17 cellular contexts compared by ENCODE assay signal in genomic region chr20:19690462-19690861, GRCh38.
DNase-seq lines count a peak whose midpoint lies in the region; ATAC-seq, FAIRE-seq and TF ChIP-seq lines count a peak whose summit lies in the region.
"Had no signal": no experiment of that assay in that cellular context is flagged by ENCODE, and none has a peak within 500 bp of the region (broad histone marks: within the 10 kb centered on the region; RNA-seq: fewer than 3 reads in every experiment).

No MANE protein-coding gene starts in this region.

- no peak overlapping the region for H2BK120ac ChIP-seq in H1 (replicated peaks; ENCODE audit: low read depth, low read length)
- H2BK120ac ChIP-seq in trophoblast cell (ENCODE audit: insufficient read depth, low read length, poor library complexity), result no peak overlapping the region

- H3K27ac ChIP-seq in HepG2 (ENCODE audit: extremely low read length, insufficient read depth, low read length) (no peak overlapping the region), right lobe of liver (no peak overlapping the region), H1 (ENCODE audit: low read depth, low read length) (no peak overlapping the region), trophoblast cell (ENCODE audit: low read depth, low read length) (no peak overlapping the region), caudate nucleus (ENCODE audit: low read depth, low read length) (no peak overlapping the region)

- H3K9ac ChIP-seq in HepG2 (ENCODE audit: insufficient read depth, low read depth, low read length), result no peak overlapping the region
- no peak overlapping the region for H3K9ac ChIP-seq in H1 (replicated peaks in 1 of 4; ENCODE audit: extremely low read depth in 1 of 4, low read depth in 3 of 4, low read length in 3 of 4)
- no peak overlapping the region for H3K9ac ChIP-seq in trophoblast cell (ENCODE audit: low read length)

- H2BK12ac ChIP-seq in H1 (ENCODE audit: low read depth, low read length), result no peak overlapping the region
- H2BK12ac ChIP-seq in trophoblast cell (ENCODE audit: low read length), result peak overlapping the region; percentile 44

- TF ChIP-seq EP300 in HepG2 (IDR thresholded peaks at IDR 0.05; ENCODE audit: low read depth in 2 of 2, low read length in 2 of 2), result no peak
- no peak for TF ChIP-seq EP300 in HepG2 (CRISPR knock-in tag; IDR thresholded peaks at IDR 0.05; ENCODE audit: borderline replicate concordance)
- no peak for TF ChIP-seq EP300 in H1 (IDR thresholded peaks at IDR 0.05; ENCODE audit: borderline replicate concordance in 1 of 2, low read depth in 2 of 2, low read length in 2 of 2)

- H2BK5ac ChIP-seq in H1 (ENCODE audit: low read depth, low read length) (no peak overlapping the region), trophoblast cell (ENCODE audit: low read depth, low read length, poor library complexity) (no peak overlapping the region)

- intact Hi-C loops in HepG2 (cut with micrococcal nuclease; ENCODE audit: unreplicated experiment), result no loop called here
- intact Hi-C loops in right lobe of liver (cut with DNase I), result loop anchor here in 1 of 2 donors (10.0 kb wide), 2 partner anchors 94 to 304 kb away; no protein-coding TSS in a partner anchor

- H3K9me3 ChIP-seq in HepG2 (ENCODE audit: low read length), result 0 out of 2 replicates have a peak, but pooled peaks cover 4% of the 10 kb centered on the region
- H3K9me3 ChIP-seq in right lobe of liver, result no peaks in the 10 kb centered on the region
- H3K9me3 ChIP-seq in H1 (ENCODE audit: insufficient read depth in 2 of 2, low read depth in 1 of 2, low read length in 1 of 2), result peaks cover 0 to 9% of the 10 kb centered on the region in 2 experiments; a peak in 2 of 4 replicates
- H3K9me3 ChIP-seq in trophoblast cell (ENCODE audit: insufficient read depth, low read depth, low read length), result peaks cover 8% of the 10 kb centered on the region
- H3K9me3 ChIP-seq: Peyer's patch had no signal

- H2BK20ac ChIP-seq in H1 (ENCODE audit: low read length), result no peak overlapping the region

- H4K20me1 ChIP-seq in HepG2 (ENCODE audit: insufficient read depth, low read length), result no peaks in the 10 kb centered on the region
- H4K20me1 ChIP-seq in H1 (replicated peaks in 1 of 2; ENCODE audit: control insufficient read depth in 1 of 2, insufficient read depth in 2 of 2, low read length in 2 of 2), result no peaks in the 10 kb centered on the region

- H3K23me2 ChIP-seq in H1 (ENCODE audit: low read depth, low read length), result no peaks in the 10 kb centered on the region

- no peak for TF ChIP-seq CTCF in HepG2 (CRISPR knock-in tag; IDR thresholded peaks at IDR 0.05)
- TF ChIP-seq CTCF in right lobe of liver (IDR thresholded peaks at IDR 0.05), result no peak
- no peak for TF ChIP-seq CTCF in H1 (IDR thresholded peaks at IDR 0.05; ENCODE audit: control extremely low read depth in 1 of 3, insufficient read depth in 1 of 3, low read depth in 1 of 3, low read length in 3 of 3)

- no peak overlapping the region for H4K12ac ChIP-seq in trophoblast cell (ENCODE audit: low read depth, low read length)

- H3K4ac ChIP-seq in H1 (replicated peaks; ENCODE audit: insufficient read length, low read depth, low read length) (no peak overlapping the region), trophoblast cell (ENCODE audit: low read depth, low read length) (no peak overlapping the region)

- H3K18ac ChIP-seq in H1 (ENCODE audit: extremely low read depth, low read length) (no peak overlapping the region), trophoblast cell (ENCODE audit: low read length) (no peak overlapping the region)

- no peak for FAIRE-seq in HepG2 (lab: Jason Lieb, UNC)
- FAIRE-seq in H1 (lab: Jason Lieb, UNC), result no peak
- FAIRE-seq: A204.1, HTR-8/SVneo had no signal

- H3K4me2 ChIP-seq in HepG2 (ENCODE audit: low read depth, low read length) (no peak overlapping the region), H1 (ENCODE audit: insufficient read depth in 1 of 2, low read depth in 2 of 2, low read length in 2 of 2) (no peak overlapping the region), trophoblast cell (ENCODE audit: low read length) (no peak overlapping the region)

- CTCF ChIA-PET in HepG2 (lab: Yijun Ruan, JAX; ENCODE audit: low intra/inter-chr PET ratio, low total read pairs), result interaction anchor here (3.9 kb wide), 1 partner anchor 112 kb away, joined by 35 read pairs; no protein-coding TSS in a partner anchor
- CTCF ChIA-PET in H1 (lab: Charles Lee; ENCODE audit: partially characterized antibody), result interaction anchor here (0.6 to 2.4 kb wide), 7 partner anchors 17 to 113 kb away, joined by 3 to 8 read pairs (median 4); no protein-coding TSS in a partner anchor

- POLR2A ChIA-PET in HepG2 (lab: Yijun Ruan, JAX), result no interaction called here
- POLR2A ChIA-PET in H1 (lab: Charles Lee; ENCODE audit: partially characterized antibody), result interaction anchor here (0.5 kb wide), 1 partner anchor 484 kb away, joined by 3 read pairs; no protein-coding TSS in a partner anchor

- no peak overlapping the region for H4K91ac ChIP-seq in H1 (replicated peaks; ENCODE audit: insufficient read length, low read length)
- H4K91ac ChIP-seq in trophoblast cell (ENCODE audit: low read depth, low read length), result no peak overlapping the region

- no peak overlapping the region for H3K23ac ChIP-seq in H1 (ENCODE audit: insufficient read length)
- H3K23ac ChIP-seq in trophoblast cell (ENCODE audit: low read length), result no peak overlapping the region

- H2AK5ac ChIP-seq in H1 (ENCODE audit: low read depth, low read length), result no peak overlapping the region
- no peak overlapping the region for H2AK5ac ChIP-seq in trophoblast cell (ENCODE audit: low read length)

- in situ Hi-C loops in HepG2 (cut with HindIII; ENCODE audit: extremely low pct_ligation_motif_present, low pct_unique_long_range_greater_than_20kb), result loop anchor here (5.0 kb wide), 2 partner anchors 67 to 107 kb away; partner anchors contain the start of gene RIN2

- TF ChIP-seq RAD21 in HepG2 (CRISPR knock-in tag; IDR thresholded peaks at IDR 0.05), result no peak
- TF ChIP-seq RAD21 in H1 (IDR thresholded peaks at IDR 0.05 in 1 of 2, conservative IDR thresholded peaks at IDR 0.05 in 1 of 2; ENCODE audit: low read depth in 2 of 2, low read length in 2 of 2), result no peak

- H3K56ac ChIP-seq in H1 (replicated peaks; ENCODE audit: insufficient read length, low read depth, low read length), result no peak overlapping the region

- H2AFZ ChIP-seq in HepG2 (ENCODE audit: low read length), result no peak overlapping the region
- H2AFZ ChIP-seq in H1 (ENCODE audit: low read length), result no peak overlapping the region
- no peak overlapping the region for H2AFZ ChIP-seq in trophoblast cell (ENCODE audit: insufficient read depth, low read length, poor library complexity)

- H3K4me3 ChIP-seq in HepG2 (replicated peaks in 1 of 3; ENCODE audit: insufficient read depth in 1 of 3, low read depth in 2 of 3, low read length in 3 of 3) (no peak overlapping the region), right lobe of liver (no peak overlapping the region), H1 (ENCODE audit: extremely low read depth in 1 of 4, insufficient read depth in 2 of 4, low read depth in 3 of 4, low read length in 4 of 4) (no peak overlapping the region), trophoblast cell (ENCODE audit: low read depth, low read length) (no peak overlapping the region)
- H3K4me3 ChIP-seq: Peyer's patch had no signal

- H4K5ac ChIP-seq in H1 (ENCODE audit: insufficient read length, low read depth, low read length), result no peak overlapping the region

- H3K14ac ChIP-seq in H1 (ENCODE audit: insufficient read length), result no peak overlapping the region
- H3K14ac ChIP-seq in trophoblast cell (ENCODE audit: low read length), result no peak overlapping the region

- BruUV-seq in HepG2 (replicated peaks; lab: Mats Ljungman, UMichigan), result no TSS peak

- H3K79me2 ChIP-seq in HepG2 (ENCODE audit: insufficient read depth, low read length) (no peaks in the 10 kb centered on the region), H1 (ENCODE audit: control insufficient read depth in 1 of 2, insufficient read depth in 2 of 2, low read length in 2 of 2) (no peaks in the 10 kb centered on the region), trophoblast cell (ENCODE audit: control insufficient read depth, insufficient read depth, low read length, poor library complexity) (no peaks in the 10 kb centered on the region)

- H3K4me1 ChIP-seq in HepG2 (ENCODE audit: insufficient read depth, low read length) (no peaks in the 10 kb centered on the region), right lobe of liver (no peaks in the 10 kb centered on the region), H1 (replicated peaks in 1 of 4; ENCODE audit: control insufficient read depth in 3 of 4, insufficient read depth in 4 of 4, low read length in 3 of 4) (peaks cover 0 to 7% (median under 1%) of the 10 kb centered on the region in 4 experiments; a peak in 2 of 7 replicates), trophoblast cell (ENCODE audit: control insufficient read depth in 1 of 2, insufficient read depth in 2 of 2, low read length in 2 of 2) (no peaks in the 10 kb centered on the region)

- H3K36me3 ChIP-seq in HepG2 (replicated peaks in 1 of 2; ENCODE audit: control insufficient read depth in 1 of 2, insufficient read depth in 2 of 2, low read length in 2 of 2) (no peaks in the 10 kb centered on the region), right lobe of liver (no peaks in the 10 kb centered on the region), H1 (ENCODE audit: control insufficient read depth in 2 of 4, insufficient read depth in 4 of 4, low read length in 3 of 4) (peaks cover 0 to 3% (median 0%) of the 10 kb centered on the region in 4 experiments; a peak in 1 of 8 replicates), trophoblast cell (ENCODE audit: control insufficient read depth in 1 of 2, insufficient read depth in 2 of 2, low read length in 2 of 2) (no peaks in the 10 kb centered on the region)
- H3K36me3 ChIP-seq: Peyer's patch had no signal

- TF ChIP-seq POLR2A in HepG2 (IDR thresholded peaks at IDR 0.05; ENCODE audit: insufficient read depth in 1 of 2, low read depth in 2 of 2, low read length in 2 of 2), result no peak
- no peak for TF ChIP-seq POLR2A in right lobe of liver (IDR thresholded peaks at IDR 0.05)
- no peak for TF ChIP-seq POLR2A in H1 (IDR thresholded peaks at IDR 0.05; ENCODE audit: control extremely low read depth in 1 of 2, low read depth in 2 of 2, low read length in 2 of 2)

- H3K27me3 ChIP-seq in HepG2 (ENCODE audit: control insufficient read depth in 1 of 2, insufficient read depth in 2 of 2, low read length in 2 of 2) (peaks cover 0 to 16% of the 10 kb centered on the region in 2 experiments; a peak in 1 of 5 replicates), right lobe of liver (no peaks in the 10 kb centered on the region), H1 (replicated peaks in 1 of 4; ENCODE audit: control insufficient read depth in 3 of 4, extremely low read depth in 1 of 4, insufficient read depth in 3 of 4, low read length in 3 of 4) (no peaks in the 10 kb centered on the region), trophoblast cell (ENCODE audit: insufficient read depth, low read length) (no peaks in the 10 kb centered on the region)
- H3K27me3 ChIP-seq: Peyer's patch had no signal

- H4K8ac ChIP-seq in H1 (ENCODE audit: extremely low read depth, insufficient read depth, low read length) (no peak overlapping the region), trophoblast cell (ENCODE audit: low read depth, low read length) (no peak overlapping the region)

- no peak overlapping the region for H2BK15ac ChIP-seq in H1 (ENCODE audit: low read length)

- WGBS in HepG2 (ENCODE audit: low lambda C conversion rate), result 7% methylated on average over 5 of the region's 5 CpGs
- 50% methylated on average over 5 of the region's 5 CpGs for WGBS in right lobe of liver (ENCODE audit: insufficient coverage, low coverage, low lambda C conversion rate, missing lambda C conversion rate)
- 81% methylated on average over 5 of the region's 5 CpGs; no CpG with 5 or more reads in 1 of the 2 experiments for WGBS in H1 (ENCODE audit: extremely low coverage in 1 of 2, insufficient coverage in 1 of 2, insufficient read length in 1 of 2, insufficient replicate concordance in 2 of 2, low coverage in 1 of 2, low lambda C conversion rate in 2 of 2, missing lambda C conversion rate in 1 of 2), 2 experiments
- WGBS in trophoblast cell (ENCODE audit: extremely low coverage, insufficient coverage, insufficient read length), result no CpG with 5 or more reads among the region's 5 CpGs

- H3K79me1 ChIP-seq in H1 (ENCODE audit: low read depth, low read length) (no peaks in the 10 kb centered on the region), trophoblast cell (ENCODE audit: low read length) (no peaks in the 10 kb centered on the region)

- ATAC-seq in HepG2, result no peak
- ATAC-seq in right lobe of liver, result no peak

- no peak for DNase-seq in HepG2 (ENCODE audit: low spot score)
- no peak for DNase-seq in right lobe of liver
- DNase-seq in H1 (ENCODE audit: low read depth in 1 of 2, low spot score in 2 of 2), result no peak
- no peak for DNase-seq in trophoblast cell
- no peak for DNase-seq in caudate nucleus (lab: John Stamatoyannopoulos, UW)
- no peak for DNase-seq in NCI-H2107 (lab: John Stamatoyannopoulos, UW)
- DNase-seq in T-helper 1 cell, result no peak
- DNase-seq: H9, MV-4-11, NCI-H1105 treated with DMSO at 0.1 percent for 48 hours, NCI-H2081, NCI-H2171 treated with DMSO at 0.1 percent for 48 hours, NCI-H446, NCI-H526 had no signal

Comparison
In these comparisons a context has a peak if more than half of its experiments do, and no peak if none do; other contexts are left out.
1. Of the 41 proteins assayed by ChIP-seq in both HepG2 and H1: peak only in HepG2: none; only in H1: none; in both: MAFK; in neither: 40.